Comparison of ENCODE assay signal across 32 cellular contexts in the genomic region with DNA sequence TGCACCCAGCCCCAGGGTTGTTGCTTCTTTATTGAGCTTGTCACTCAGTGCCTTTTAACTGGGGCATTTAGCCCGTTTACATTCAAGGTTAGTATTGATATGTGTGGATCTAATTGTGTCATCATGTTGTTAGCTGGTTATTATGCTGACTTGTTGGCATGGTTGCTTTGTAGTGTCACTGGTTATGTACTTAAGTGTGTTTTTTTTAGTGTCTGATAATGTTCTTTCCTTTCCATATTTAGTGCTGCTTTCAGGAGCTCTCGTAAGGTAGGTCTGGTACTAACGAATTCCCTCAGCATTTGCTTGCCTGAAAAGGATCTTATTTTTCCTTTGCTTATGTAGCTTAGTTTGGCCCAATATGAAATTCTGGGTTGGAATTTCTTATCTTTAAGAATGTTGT.
"Had no signal": no experiment of that assay in that cellular context is flagged by ENCODE, and none has a peak within 500 bp of the region (broad histone marks: within the 10 kb centered on the region; RNA-seq: fewer than 3 reads in every experiment).

No MANE protein-coding gene starts in this region.

- H3K27ac Mint-ChIP-seq: activated CD4-positive, alpha-beta T cell treated with anti-CD3 and anti-CD28 coated beads, Interleukin-2, amount 10 ng/mL, durations not matched to agents 24 days and 14 days; activated CD8-positive, alpha-beta T cell treated with anti-CD3 and anti-CD28 coated beads for 36 hours; activated naive CD4-positive, alpha-beta T cell treated with anti-CD3 and anti-CD28 coated beads, Interleukin-2, amount 50 U/mL, for 24 hours; activated naive CD8-positive, alpha-beta T cell treated with anti-CD3 and anti-CD28 coated beads, Interleukin-2, amount 10 ng/mL, durations not matched to agents 7 days and 5 days; activated T-cell treated with anti-CD3 and anti-CD28 coated beads, Interleukin-2, amount 50 U/mL, for 24 hours; activated T-helper 2 cell treated with anti-CD3 and anti-CD28 coated beads, Interferon-gamma antibody, Interleukin-2, Interleukin-4, amounts not matched to agents 10 μg/mL and 5 μg/mL and 100 μg/mL, durations not matched to agents 14 hours and 24 hours and 36 hours; T-helper 2 cell treated with Interferon-gamma antibody and Interleukin-4, amounts not matched to agents 5 μg/mL and 100 μg/mL, for 36 hours had no signal

- H3K4me1 Mint-ChIP-seq: activated naive CD4-positive, alpha-beta T cell treated with anti-CD3 and anti-CD28 coated beads, Interleukin-2, amount 50 U/mL, for 24 hours had no signal

- H3K4me1 ChIP-seq: SJCRH30 had no signal

- ATAC-seq: activated CD8-positive, alpha-beta T cell treated with anti-CD3 and anti-CD28 coated beads for 36 hours; K562 had no signal

- H3K4me3 Mint-ChIP-seq: activated CD4-positive, alpha-beta T cell treated with anti-CD3 and anti-CD28 coated beads, Interleukin-2, amount 10 ng/mL, durations not matched to agents 24 days and 14 days; activated CD8-positive, alpha-beta T cell treated with anti-CD3 and anti-CD28 coated beads for 36 hours; activated naive CD4-positive, alpha-beta T cell treated with anti-CD3 and anti-CD28 coated beads, Interleukin-2, amount 50 U/mL, for 24 hours; activated naive CD8-positive, alpha-beta T cell treated with anti-CD3 and anti-CD28 coated beads, Interleukin-2, amount 10 ng/mL, durations not matched to agents 7 days and 5 days; activated T-cell treated with anti-CD3 and anti-CD28 coated beads, Interleukin-2, amount 50 U/mL, for 24 hours; T-helper 2 cell treated with Interferon-gamma antibody and Interleukin-4, amounts not matched to agents 5 μg/mL and 100 μg/mL, for 36 hours had no signal

- H3K4me2 ChIP-seq: PC-9 had no signal

- H3K9me3 Mint-ChIP-seq: activated CD4-positive, alpha-beta T cell treated with anti-CD3 and anti-CD28 coated beads, Interleukin-2, amount 10 ng/mL, durations not matched to agents 24 days and 14 days; activated CD8-positive, alpha-beta T cell treated with anti-CD3 and anti-CD28 coated beads for 36 hours; activated naive CD4-positive, alpha-beta T cell treated with anti-CD3 and anti-CD28 coated beads, Interleukin-2, amount 50 U/mL, for 24 hours; activated naive CD8-positive, alpha-beta T cell treated with anti-CD3 and anti-CD28 coated beads, Interleukin-2, amount 10 ng/mL, durations not matched to agents 7 days and 5 days; activated T-cell treated with anti-CD3 and anti-CD28 coated beads, Interleukin-2, amount 50 U/mL, for 24 hours; activated T-helper 2 cell treated with anti-CD3 and anti-CD28 coated beads, Interferon-gamma antibody, Interleukin-2, Interleukin-4, amounts not matched to agents 10 μg/mL and 5 μg/mL and 100 μg/mL, durations not matched to agents 14 hours and 24 hours and 36 hours; T-helper 2 cell treated with Interferon-gamma antibody and Interleukin-4, amounts not matched to agents 5 μg/mL and 100 μg/mL, for 36 hours had no signal

- FAIRE-seq: K562, RCC 7860, TTC549 had no signal

- H3K4me3 ChIP-seq: ascending aorta, K562, PC-9, SJCRH30, SK-N-MC had no signal

- DNase-seq: activated CD4-positive, alpha-beta T cell treated with anti-CD3 and anti-CD28 coated beads, Interleukin-2, amount 10 ng/mL, durations not matched to agents 24 days and 14 days; activated CD4-positive, alpha-beta T cell treated with anti-CD3 and anti-CD28 coated beads, Interleukin-2, amount 50 U/mL, for 4 hours; activated CD8-positive, alpha-beta T cell treated with anti-CD3 and anti-CD28 coated beads for 36 hours; activated gamma-delta T cell; activated naive CD4-positive, alpha-beta T cell treated with Interleukin-2 at 50 U/mL for 16 hours; activated naive CD8-positive, alpha-beta T cell treated with anti-CD3 and anti-CD28 coated beads, Interleukin-2, amount 10 ng/mL, durations not matched to agents 7 days and 5 days; activated T-cell treated with anti-CD3 and anti-CD28 coated beads, Interleukin-2, amount 50 U/mL, for 24 hours; amygdala; caudate nucleus; IMR-90; NCI-H1105 treated with DMSO at 0.1 percent for 48 hours; NCI-H1436; NCI-H1694; NCI-H1930; NCI-H2107; NCI-H2171; NCI-H510A; NCI-H526; NCI-H748 treated with DMSO at 0.1 percent for 48 hours; NK-92 treated with Interleukin-12 subunit alpha and Interleukin-12 subunit beta, amount 100 ng/mL, for 24 hours; PC-9; SHP77; SJCRH30 had no signal

- H3K27me3 ChIP-seq: ascending aorta, SJCRH30 had no signal

- H3K27me3 Mint-ChIP-seq: activated CD4-positive, alpha-beta T cell treated with anti-CD3 and anti-CD28 coated beads, Interleukin-2, amount 10 ng/mL, durations not matched to agents 24 days and 14 days; activated CD8-positive, alpha-beta T cell treated with anti-CD3 and anti-CD28 coated beads for 36 hours; activated naive CD4-positive, alpha-beta T cell treated with anti-CD3 and anti-CD28 coated beads, Interleukin-2, amount 50 U/mL, for 24 hours; activated naive CD8-positive, alpha-beta T cell treated with anti-CD3 and anti-CD28 coated beads, Interleukin-2, amount 10 ng/mL, durations not matched to agents 7 days and 5 days; activated T-cell treated with anti-CD3 and anti-CD28 coated beads, Interleukin-2, amount 50 U/mL, for 24 hours had no signal

- H3K27ac ChIP-seq: ascending aorta, PC-9, RWPE1, SJCRH30, SK-N-MC had no signal

- H2AFZ ChIP-seq: PC-9 had no signal

- H3K9me3 ChIP-seq: ascending aorta, SJCRH30 had no signal
